8 cellular contexts compared by ENCODE assay signal in the genomic region with DNA sequence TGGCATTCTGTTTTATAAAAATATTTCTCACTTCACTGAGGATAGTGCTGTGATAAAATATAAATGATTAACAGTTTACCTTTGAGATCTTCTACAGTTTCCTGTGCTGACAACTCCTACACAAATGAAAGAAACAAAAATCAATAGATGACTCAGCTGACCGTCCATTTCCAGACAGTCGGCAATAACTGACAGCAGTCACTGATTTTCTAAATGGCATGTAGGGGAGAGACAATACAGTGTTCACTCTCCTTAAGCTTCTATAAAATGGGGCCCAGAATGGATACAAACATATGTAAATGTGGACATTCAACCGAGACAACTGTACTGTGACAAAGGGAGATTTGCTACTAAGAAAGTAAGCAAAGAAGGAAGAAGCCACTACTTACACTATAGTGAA. TPM values are rescaled to one million over a fixed set of nuclear protein-coding genes. Genes with fewer than 3 reads are reported as not detected.
DNase-seq lines count a peak whose midpoint lies in the region; ATAC-seq and TF ChIP-seq lines count a peak whose summit lies in the region.

No MANE protein-coding gene starts in this region.

- H3K4me1 ChIP-seq in lower lobe of right lung = no peaks in the 10 kb centered on the region

- no peaks in the 10 kb centered on the region for H3K27me3 ChIP-seq in lower lobe of right lung (ENCODE audit: low read depth)

- H3K36me3 ChIP-seq in lower lobe of right lung = peaks cover 12% of the 10 kb centered on the region

- no peak overlapping the region for H3K27ac ChIP-seq in lower lobe of right lung

- intact Hi-C loops in lower lobe of right lung (cut with DNase I) = no loop called here

- ATAC-seq in GM19351 (IDR thresholded peaks at IDR 0.05; ENCODE audit: unreplicated experiment) (peak; percentile 96), HG02943 (IDR thresholded peaks at IDR 0.05; ENCODE audit: low read depth, unreplicated experiment) (peak; percentile 96), lower lobe of right lung (no peak)

- peak; percentile 47 for DNase-seq in DMS53 treated with DMSO at 0.1 percent for 48 hours (lab: John Stamatoyannopoulos, UW; ENCODE audit: unreplicated experiment)
- DNase-seq in SK-MEL-5 (ENCODE audit: low read depth, low spot score) = peak; percentile 26
- DNase-seq in activated effector memory CD4-positive, alpha-beta T cell treated with anti-CD3 and anti-CD28 coated beads, Interleukin-2, amount 50 U/mL, for 16 hours = no peak
- DNase-seq in stimulated activated CD4-positive, alpha-beta T cell treated with anti-CD3 and anti-CD28 coated beads, Interleukin-12 subunit alpha, Interleukin-12 subunit beta, amount 100 ng/mL, for 4 hours = no peak
- DNase-seq in occipital lobe (lab: John Stamatoyannopoulos, UW) = no peak
- no peak for DNase-seq in lower lobe of right lung

- no peak for TF ChIP-seq CTCF in lower lobe of right lung (IDR thresholded peaks at IDR 0.05)

- no peak overlapping the region for H3K4me3 ChIP-seq in lower lobe of right lung

- no peaks in the 10 kb centered on the region for H3K9me3 ChIP-seq in lower lobe of right lung

- in situ Hi-C loops in SK-MEL-5 (cut with HindIII; ENCODE audit: low pct_unique_long_range_greater_than_20kb, low sequenced_read_pairs) = no loop called here

RNA-seq across cellular contexts. Expression of gene PCNX2, which starts 34.3 kb away (rescaled TPM):
- 4.1 and 4.8 TPM in 2 replicates for total RNA-seq in SK-MEL-5 (2014; rRNA removed; shearing (Covaris generic))
- 3.6 and 4.8 TPM in 2 replicates for polyA plus RNA-seq in SK-MEL-5 (2015; cell fraction: cytosol; rRNA removed)
- polyA plus RNA-seq in SK-MEL-5 (2015; cell fraction: nucleus; rRNA removed) = 7.4 and 9.6 TPM in 2 replicates
- 175 TPM for total RNA-seq in occipital lobe
- total RNA-seq in lower lobe of right lung = 11.3 TPM

Comparison
In these comparisons a context has a peak if more than half of its experiments do, and no peak if none do; other contexts are left out.
1. DNase-seq: peak in DMS53 treated with DMSO at 0.1 percent for 48 hours (single experiment) and SK-MEL-5 (single experiment); none in activated effector memory CD4-positive, alpha-beta T cell treated with anti-CD3 and anti-CD28 coated beads, Interleukin-2, amount 50 U/mL, for 16 hours (single experiment), stimulated activated CD4-positive, alpha-beta T cell treated with anti-CD3 and anti-CD28 coated beads, Interleukin-12 subunit alpha, Interleukin-12 subunit beta, amount 100 ng/mL, for 4 hours (single experiment), occipital lobe (single experiment) and lower lobe of right lung (single experiment).
2. ATAC-seq: peak in GM19351 (single experiment) and HG02943 (single experiment); none in lower lobe of right lung (0 of 2).
3. RNA of gene PCNX2, which starts 34.3 kb away (total RNA-seq): 175 TPM in occipital lobe (single experiment); 11.3 TPM in lower lobe of right lung (single experiment) and 4.1 to 4.8 TPM in SK-MEL-5; every median in the first group is over 10 times any median in the second.